In genomic region chrX:129496625-129497024, GRCh38 we compare ENCODE assay signal across 20 cellular contexts. TPM values are rescaled to one million over a fixed set of nuclear protein-coding genes. Genes with fewer than 3 reads are reported as not detected.
A peak's percentile ranks its signal among the peaks of the same experiment; 100 is the strongest.
DNase-seq lines count a peak whose midpoint lies in the region; ATAC-seq and TF ChIP-seq lines count a peak whose summit lies in the region.
"Had no signal": no experiment of that assay in that cellular context is flagged by ENCODE, and none has a peak within 500 bp of the region (broad histone marks: within the 10 kb centered on the region; RNA-seq: fewer than 3 reads in every experiment).

No MANE protein-coding gene starts in this region.

- CTCF ChIA-PET in HCT116 (lab: Charles Lee) = no interaction called here

- RAD21 ChIA-PET in HCT116 (lab: Charles Lee; ENCODE audit: low non-redundant PET in 1 of 2, low total read pairs in 2 of 2, uncharacterized antibody in 2 of 2, unreplicated experiment in 2 of 2) = no interaction called here

- no peaks in the 10 kb centered on the region for H3K27me3 ChIP-seq in ACC112 (ENCODE audit: insufficient read depth, low read length)
- H3K27me3 ChIP-seq in HCT116 (ENCODE audit: insufficient read depth, low read length) = no peaks in the 10 kb centered on the region
- H3K27me3 ChIP-seq in adipocyte (replicated peaks; ENCODE audit: control insufficient read depth, insufficient read depth, low read length) = no peaks in the 10 kb centered on the region

- no peaks in the 10 kb centered on the region for H3K79me2 ChIP-seq in ACC112 (ENCODE audit: control insufficient read depth, insufficient read depth, low read length, unreplicated experiment)
- H3K79me2 ChIP-seq in HCT116 (ENCODE audit: insufficient read depth, low read length) = no peaks in the 10 kb centered on the region

- H3K4me1 ChIP-seq in ACC112 (ENCODE audit: control insufficient read depth, insufficient read depth, low read length, unreplicated experiment) (peaks cover 36% of the 10 kb centered on the region), HCT116 (ENCODE audit: control insufficient read depth in 1 of 2, insufficient read depth in 2 of 2, low read length in 2 of 2) (peaks cover 0 to 16% of the 10 kb centered on the region in 2 experiments; a peak in 2 of 4 replicates), adipocyte (ENCODE audit: control insufficient read depth, insufficient read depth, low read length) (peaks cover 13% of the 10 kb centered on the region)

- ATAC-seq in HCT116 = no peak
- ATAC-seq in left cardiac atrium = no peak
- ATAC-seq: stimulated activated naive CD8-positive, alpha-beta T cell treated with anti-CD3 and anti-CD28 coated beads, Interleukin-15, amount 100 ng/mL, for 72 hours had no signal

- BruUV-seq in HCT116 (replicated peaks; lab: Mats Ljungman, UMichigan) = no TSS peak

- H3K9me2 ChIP-seq in HCT116 (ENCODE audit: insufficient read depth) = no peaks in the 10 kb centered on the region

- no peak for DNase-seq in HCT116 (ENCODE audit: low read depth, low spot score)
- DNase-seq in adipocyte (ENCODE audit: low read depth) = peak; percentile 28
- peak; percentile 29 to 48 for DNase-seq in foreskin fibroblast
- DNase-seq in Ammon's horn (ENCODE audit: low spot score) = no peak
- no peak for DNase-seq in NCI-H526 (lab: John Stamatoyannopoulos, UW)
- no peak for DNase-seq in foreskin melanocyte
- no peak for DNase-seq in left cardiac atrium
- DNase-seq: activated CD4-positive, alpha-beta memory T cell treated with anti-CD3 and anti-CD28 coated beads for 36 hours; activated CD4-positive, CD25-positive, alpha-beta regulatory T cell; activated effector memory CD4-positive, alpha-beta T cell treated with anti-CD3 and anti-CD28 coated beads, Interleukin-2, amount 50 U/mL, for 16 hours; H7; KG1; MV-4-11; NCI-H1694 treated with DMSO at 0.1 percent for 48 hours; NCI-H2171 treated with DMSO at 0.1 percent for 48 hours; NCI-H748 treated with DMSO at 0.1 percent for 48 hours; stimulated activated CD4-positive, alpha-beta T cell treated with anti-CD3 and anti-CD28 coated beads, Interleukin-4, amount 100 ng/mL, for 4 hours; stimulated activated naive CD8-positive, alpha-beta T cell treated with anti-CD3 and anti-CD28 coated beads, Interleukin-15, amount 100 ng/mL, for 72 hours; T1000 had no signal

- intact Hi-C loops in HCT116 (cut with micrococcal nuclease) (no loop called here), left cardiac atrium (cut with DNase I) (no loop called here)

- peak overlapping the region; percentile 27; the same call in 1 of the 2 replicates for H3K4me2 ChIP-seq in HCT116 (ENCODE audit: low read length)

- no peaks in the 10 kb centered on the region for H3K9me3 ChIP-seq in HCT116 (ENCODE audit: control insufficient read depth in 1 of 2, insufficient read depth in 1 of 2, low read depth in 1 of 2, low read length in 2 of 2)
- H3K9me3 ChIP-seq in adipocyte (ENCODE audit: control insufficient read depth, low read length) = no peaks in the 10 kb centered on the region

- peak overlapping the region; percentile 90 for H3K27ac ChIP-seq in ACC112 (ENCODE audit: low read depth, low read length)
- no peak overlapping the region for H3K27ac ChIP-seq in HCT116 (ENCODE audit: low read depth, low read length)

- TF ChIP-seq CTCF in HCT116 (IDR thresholded peaks at IDR 0.05 in 2 of 3, conservative IDR thresholded peaks at IDR 0.05 in 1 of 3; ENCODE audit: borderline replicate concordance in 1 of 3, insufficient read depth in 1 of 3, low read depth in 2 of 3, low read length in 2 of 3) = no peak
- no peak for TF ChIP-seq CTCF in foreskin fibroblast (IDR thresholded peaks at IDR 0.05; ENCODE audit: low read depth, low read length)

- H4K20me1 ChIP-seq in HCT116 (ENCODE audit: insufficient read depth) = no peaks in the 10 kb centered on the region

- TF ChIP-seq RAD21 in HCT116 (IDR thresholded peaks at IDR 0.05; ENCODE audit: low read depth) = no peak

- H2AFZ ChIP-seq in ACC112 (ENCODE audit: low read length, unreplicated experiment) = no peak overlapping the region
- H2AFZ ChIP-seq in HCT116 (ENCODE audit: low read depth, low read length, poor library complexity, severe bottlenecking) = no peak overlapping the region

- TF ChIP-seq POLR2A in HCT116 (IDR thresholded peaks at IDR 0.05; ENCODE audit: borderline replicate concordance, extremely low read depth, insufficient read depth, insufficient read length) = no peak

- peaks cover 4% of the 10 kb centered on the region for H3K36me3 ChIP-seq in ACC112 (ENCODE audit: insufficient read depth, low read length)
- peaks cover 0 to 9% of the 10 kb centered on the region in 2 experiments; a peak in 2 of 4 replicates for H3K36me3 ChIP-seq in HCT116 (ENCODE audit: control insufficient read depth in 1 of 2, insufficient read depth in 2 of 2, low read length in 2 of 2)
- peaks cover 17% of the 10 kb centered on the region for H3K36me3 ChIP-seq in adipocyte (ENCODE audit: control insufficient read depth, insufficient read depth, low read length, severe bottlenecking)

- POLR2A ChIA-PET in HCT116 (lab: Charles Lee) = no interaction called here

- H3K4me3 ChIP-seq in ACC112 (ENCODE audit: low read depth, low read length) (peak overlapping the region; percentile 62), HCT116 (replicated peaks in 1 of 2; ENCODE audit: low read depth in 1 of 2, low read length in 2 of 2) (no peak overlapping the region), adipocyte (ENCODE audit: low read length) (no peak overlapping the region), foreskin fibroblast (ENCODE audit: low read depth in 1 of 2, low read length in 2 of 2) (no peak overlapping the region)

- H3K9ac ChIP-seq in HCT116 (ENCODE audit: low read length) (no peak overlapping the region), adipocyte (ENCODE audit: low read length) (no peak overlapping the region)

TF ChIP-seq in HCT116, 20 proteins besides CTCF, POLR2A, EP300 and RAD21 (continues in another document):
- TF ChIP-seq, protein P1, sequence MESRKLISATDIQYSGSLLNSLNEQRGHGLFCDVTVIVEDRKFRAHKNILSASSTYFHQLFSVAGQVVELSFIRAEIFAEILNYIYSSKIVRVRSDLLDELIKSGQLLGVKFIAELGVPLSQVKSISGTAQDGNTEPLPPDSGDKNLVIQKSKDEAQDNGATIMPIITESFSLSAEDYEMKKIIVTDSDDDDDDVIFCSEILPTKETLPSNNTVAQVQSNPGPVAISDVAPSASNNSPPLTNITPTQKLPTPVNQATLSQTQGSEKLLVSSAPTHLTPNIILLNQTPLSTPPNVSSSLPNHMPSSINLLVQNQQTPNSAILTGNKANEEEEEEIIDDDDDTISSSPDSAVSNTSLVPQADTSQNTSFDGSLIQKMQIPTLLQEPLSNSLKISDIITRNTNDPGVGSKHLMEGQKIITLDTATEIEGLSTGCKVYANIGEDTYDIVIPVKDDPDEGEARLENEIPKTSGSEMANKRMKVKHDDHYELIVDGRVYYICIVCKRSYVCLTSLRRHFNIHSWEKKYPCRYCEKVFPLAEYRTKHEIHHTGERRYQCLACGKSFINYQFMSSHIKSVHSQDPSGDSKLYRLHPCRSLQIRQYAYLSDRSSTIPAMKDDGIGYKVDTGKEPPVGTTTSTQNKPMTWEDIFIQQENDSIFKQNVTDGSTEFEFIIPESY (IDR thresholded peaks at IDR 0.05; ENCODE audit: extremely low read depth, insufficient replicate concordance, low read length) = no peak
- TF ChIP-seq CEBPB (IDR thresholded peaks at IDR 0.05; ENCODE audit: low read depth) (no peak), SIN3A (IDR thresholded peaks at IDR 0.05; ENCODE audit: low read depth) (no peak), ELF1 (IDR thresholded peaks at IDR 0.05; ENCODE audit: borderline replicate concordance, low read depth) (no peak), ZNF274 (IDR thresholded peaks at IDR 0.05; ENCODE audit: low read depth, low read length) (no peak), TCF7L2 (IDR thresholded peaks at IDR 0.05; ENCODE audit: borderline replicate concordance, extremely low read depth, insufficient read depth, insufficient read length) (no peak), REST (IDR thresholded peaks at IDR 0.05; ENCODE audit: low read depth) (no peak), SP1 (IDR thresholded peaks at IDR 0.05; ENCODE audit: low read depth) (no peak), YY1 (IDR thresholded peaks at IDR 0.05; ENCODE audit: extremely low read depth, insufficient replicate concordance, low read depth, low read length) (no peak), ZFX (IDR thresholded peaks at IDR 0.05) (no peak), JUND (IDR thresholded peaks at IDR 0.05) (no peak), SRF (IDR thresholded peaks at IDR 0.05; ENCODE audit: low read depth) (no peak), EZH2 (IDR thresholded peaks at IDR 0.05) (no peak)
- TF ChIP-seq, protein P2, sequence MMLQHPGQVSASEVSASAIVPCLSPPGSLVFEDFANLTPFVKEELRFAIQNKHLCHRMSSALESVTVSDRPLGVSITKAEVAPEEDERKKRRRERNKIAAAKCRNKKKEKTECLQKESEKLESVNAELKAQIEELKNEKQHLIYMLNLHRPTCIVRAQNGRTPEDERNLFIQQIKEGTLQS (IDR thresholded peaks at IDR 0.05) = no peak

RNA-seq across cellular contexts. Expression of gene SMARCA1, which starts 26.7 kb away (rescaled TPM):
- total RNA-seq in HCT116 (2021; ENCODE audit: unreplicated experiment) (38.8 TPM), left cardiac atrium (10 to 100 TPM; 30.9 to 41.9 TPM)
- 10.6 and 15.3 TPM in 2 replicates for polyA plus RNA-seq in HCT116 (2012)

RNA-seq across cellular contexts. Expression of gene OCRL, which starts 43.4 kb away (rescaled TPM):
- total RNA-seq in HCT116 (2021; ENCODE audit: unreplicated experiment) (19.8 TPM), left cardiac atrium (10 to 100 TPM; 12.7 to 17.3 TPM)
- polyA plus RNA-seq in HCT116 (2012) = 12.6 and 15.8 TPM in 2 replicates

Comparison
In these comparisons a context has a peak if more than half of its experiments do, and no peak if none do; other contexts are left out.
1. DNase-seq: peak in adipocyte (single experiment) and foreskin fibroblast (2 of 2); none in HCT116 (single experiment), Ammon's horn (single experiment), NCI-H526 (0 of 2), foreskin melanocyte (single experiment) and left cardiac atrium (single experiment).